18 cellular contexts compared by ENCODE assay signal in genomic region chr16:66591018-66591417, GRCh38. TPM values are rescaled to one million over a fixed set of nuclear protein-coding genes. Genes with fewer than 3 reads are reported as not detected.
A peak's percentile ranks its signal among the peaks of the same experiment; 100 is the strongest.
DNase-seq lines count a peak whose midpoint lies in the region; ATAC-seq and TF ChIP-seq lines count a peak whose summit lies in the region.
"Had no signal": no experiment of that assay in that cellular context is flagged by ENCODE, and none has a peak within 500 bp of the region (broad histone marks: within the 10 kb centered on the region; RNA-seq: fewer than 3 reads in every experiment).

No MANE protein-coding gene starts in this region.

- H3K36me3 Mint-ChIP-seq in activated T-cell treated with anti-CD3 and anti-CD28 coated beads, Interleukin-2, amount 50 U/mL, for 72 hours (ENCODE audit: insufficient read depth in 2 of 2), result no peaks in the 10 kb centered on the region
- peaks cover 2 to 5% of the 10 kb centered on the region in 2 donors for H3K36me3 Mint-ChIP-seq in CD14-positive monocyte
- peaks cover 6% of the 10 kb centered on the region for H3K36me3 Mint-ChIP-seq in central memory CD8-positive, alpha-beta T cell (ENCODE audit: insufficient read depth)
- H3K36me3 Mint-ChIP-seq: CD8-positive, alpha-beta T cell had no signal

- H3K4me3 ChIP-seq in OCI-LY3 (ENCODE audit: low read length) (peak overlapping the region; percentile 72; the same call in 1 of the 2 replicates), ovary (no peak overlapping the region)

- ATAC-seq in activated T-cell treated with anti-CD3 and anti-CD28 coated beads, Interleukin-2, amount 50 U/mL, for 72 hours (replicated peaks in 1 of 2), result no peak
- ATAC-seq in central memory CD8-positive, alpha-beta T cell (replicated peaks; ENCODE audit: extremely low read depth, poor library complexity, severe bottlenecking), result no peak

- TF ChIP-seq POLR2A in ovary (IDR thresholded peaks at IDR 0.05), result no peak

- peak overlapping the region; percentile 82 to 85 for H3K4me3 Mint-ChIP-seq in activated T-cell treated with anti-CD3 and anti-CD28 coated beads, Interleukin-2, amount 50 U/mL, for 72 hours
- no peak overlapping the region for H3K4me3 Mint-ChIP-seq in CD14-positive monocyte
- no peak overlapping the region for H3K4me3 Mint-ChIP-seq in central memory CD8-positive, alpha-beta T cell
- H3K4me3 Mint-ChIP-seq: H9 had no signal

- H3K4me1 Mint-ChIP-seq in activated T-cell treated with anti-CD3 and anti-CD28 coated beads, Interleukin-2, amount 50 U/mL, for 72 hours (ENCODE audit: low read depth), result peaks cover 69% of the 10 kb centered on the region
- peaks cover 61% of the 10 kb centered on the region for H3K4me1 Mint-ChIP-seq in CD14-positive monocyte
- peaks cover 16% of the 10 kb centered on the region for H3K4me1 Mint-ChIP-seq in central memory CD8-positive, alpha-beta T cell

- H2AFZ ChIP-seq in OCI-LY3 (ENCODE audit: low read depth, low read length), result no peak overlapping the region

- WGBS in ovary, 3 donors, result 89 to 95% (median 91%) methylated on average over 4 of the region's 4 CpGs

- H3K27me3 ChIP-seq in OCI-LY3 (ENCODE audit: low read depth, low read length), result peaks cover 16% of the 10 kb centered on the region
- no peaks in the 10 kb centered on the region for H3K27me3 ChIP-seq in ovary

- no peak overlapping the region for H3K27ac ChIP-seq in OCI-LY3 (ENCODE audit: low read length)
- no peak overlapping the region for H3K27ac ChIP-seq in ovary

- H3K79me2 ChIP-seq in OCI-LY3 (ENCODE audit: low read length), result no peaks in the 10 kb centered on the region

- peak overlapping the region; percentile 57; the same call in 1 of the 2 replicates for H3K9ac ChIP-seq in OCI-LY3 (ENCODE audit: low read length)

- peak overlapping the region; percentile 65 for H3K4me2 ChIP-seq in OCI-LY3 (ENCODE audit: low read length)

- H3K9me3 Mint-ChIP-seq in activated T-cell treated with anti-CD3 and anti-CD28 coated beads, Interleukin-2, amount 50 U/mL, for 72 hours, result no peaks in the 10 kb centered on the region
- H3K9me3 Mint-ChIP-seq in CD14-positive monocyte, result peaks cover 0 to 6% (median 2%) of the 10 kb centered on the region in 7 donors
- H3K9me3 Mint-ChIP-seq in central memory CD8-positive, alpha-beta T cell, result no peaks in the 10 kb centered on the region
- H3K9me3 Mint-ChIP-seq: CD8-positive, alpha-beta T cell; H9 had no signal

- no peak for TF ChIP-seq EP300 in ovary (IDR thresholded peaks at IDR 0.05)

- no peaks in the 10 kb centered on the region for H3K36me3 ChIP-seq in OCI-LY3 (replicated peaks; ENCODE audit: low read depth, low read length)
- H3K36me3 ChIP-seq in ovary, result no peaks in the 10 kb centered on the region

- H3K27ac Mint-ChIP-seq in activated T-cell treated with anti-CD3 and anti-CD28 coated beads, Interleukin-2, amount 50 U/mL, for 72 hours, result no peak overlapping the region
- H3K27ac Mint-ChIP-seq in CD14-positive monocyte, result no peak overlapping the region
- peak overlapping the region; percentile 85 for H3K27ac Mint-ChIP-seq in central memory CD8-positive, alpha-beta T cell (ENCODE audit: low read depth)
- H3K27ac Mint-ChIP-seq: H9 had no signal

- intact Hi-C loops in CD14-positive monocyte (cut with micrococcal nuclease) (no loop called here), ovary (cut with DNase I) (no loop called here)

- no peak for DNase-seq in activated T-cell treated with anti-CD3 and anti-CD28 coated beads, Interleukin-2, amount 50 U/mL, for 72 hours
- DNase-seq in activated T-cell treated with anti-CD3 and anti-CD28 coated beads for 4 hours (no peak), CD14-positive monocyte (ENCODE audit: low spot score) (peak; percentile 27), anterior cingulate cortex (lab: John Stamatoyannopoulos, UW) (no peak), ovary (no peak)
- DNase-seq in central memory CD8-positive, alpha-beta T cell (ENCODE audit: low spot score in 2 of 2), result no peak
- DNase-seq: Calu3; CD8-positive, alpha-beta T cell; DMS53; H9; Karpas-422; NCI-H1048; NCI-H1436; NCI-H1930; NCI-H345; NCI-H526 had no signal

- no peak for TF ChIP-seq CTCF in CD14-positive monocyte (IDR thresholded peaks at IDR 0.05)
- no peak for TF ChIP-seq CTCF in OCI-LY3 (IDR thresholded peaks at IDR 0.05; ENCODE audit: low read depth, low read length)
- no peak for TF ChIP-seq CTCF in ovary (IDR thresholded peaks at IDR 0.05)

- H3K4me1 ChIP-seq in OCI-LY3 (ENCODE audit: low read length), result peaks cover 40% of the 10 kb centered on the region
- no peaks in the 10 kb centered on the region for H3K4me1 ChIP-seq in ovary (ENCODE audit: insufficient read depth)

- no peaks in the 10 kb centered on the region for H4K20me1 ChIP-seq in OCI-LY3 (ENCODE audit: insufficient read depth, low read length)

- H3K9me3 ChIP-seq in OCI-LY3 (ENCODE audit: insufficient read depth, low read length) (peaks cover 4% of the 10 kb centered on the region; the same call in 1 of the 2 replicates), ovary (no peaks in the 10 kb centered on the region)

- H3K27me3 Mint-ChIP-seq in activated T-cell treated with anti-CD3 and anti-CD28 coated beads, Interleukin-2, amount 50 U/mL, for 72 hours (ENCODE audit: low read depth), result no peaks in the 10 kb centered on the region
- peaks cover 0 to 6% (median 3%) of the 10 kb centered on the region in 3 donors for H3K27me3 Mint-ChIP-seq in CD14-positive monocyte (ENCODE audit: low read depth in 3 of 3)
- H3K27me3 Mint-ChIP-seq in central memory CD8-positive, alpha-beta T cell, result no peaks in the 10 kb centered on the region

RNA-seq across cellular contexts. Expression of gene CMTM2, which starts 11.8 kb away (rescaled TPM):
- total RNA-seq in activated T-cell treated with anti-CD3 and anti-CD28 coated beads, Interleukin-2, amount 50 U/mL, for 72 hours, result 1 to 10 TPM in 1 of 2 donors, under 1 TPM in 1; 0.31 to 1.2 TPM
- polyA plus RNA-seq in CD14-positive monocyte, result 10 to 100 TPM; 39.1 to 41.6 TPM
- 1 to 10 TPM in 1 of 7 donors, under 1 TPM in 1, not detected in 5; 0.38 to 1.8 TPM for total RNA-seq in ovary
- under 1 TPM in 1 of 2 donors, not detected in 1; 0.21 TPM for polyA plus RNA-seq in ovary
- total RNA-seq: CD8-positive, alpha-beta T cell; H9; MCF 10A had no signal

RNA-seq across cellular contexts. Expression of gene CMTM3, which starts 13.5 kb away (rescaled TPM):
- total RNA-seq in activated T-cell treated with anti-CD3 and anti-CD28 coated beads, Interleukin-2, amount 50 U/mL, for 72 hours, result 10 to 100 TPM; 82.4 to 90.6 TPM
- polyA plus RNA-seq in CD14-positive monocyte, result 100 to 1,000 TPM; 126 to 131 TPM
- 10 to 100 TPM; 22.9 to 60.5 (median 43.2) TPM for total RNA-seq in ovary
- 10 to 100 TPM; 36.7 to 43.5 TPM for polyA plus RNA-seq in ovary

RNA-seq across cellular contexts. Expression of gene CMTM1, which starts 24.8 kb away (rescaled TPM):
- total RNA-seq in activated T-cell treated with anti-CD3 and anti-CD28 coated beads, Interleukin-2, amount 50 U/mL, for 72 hours, result 10 to 100 TPM; 10.1 to 14.4 TPM
- 1 to 10 TPM; 1.6 to 2.5 TPM for polyA plus RNA-seq in CD14-positive monocyte
- total RNA-seq in ovary, result 1 to 10 TPM; 1.0 to 7.1 (median 4.9) TPM
- under 1 TPM; 0.22 to 0.54 TPM for polyA plus RNA-seq in ovary

RNA-seq across cellular contexts. Expression of gene CKLF, which starts 38.6 kb away (rescaled TPM):
- total RNA-seq in activated T-cell treated with anti-CD3 and anti-CD28 coated beads, Interleukin-2, amount 50 U/mL, for 72 hours, result 100 to 1,000 TPM; 163 to 172 TPM
- polyA plus RNA-seq in CD14-positive monocyte (100 to 1,000 TPM; 374 to 430 TPM), ovary (10 to 100 TPM; 34.2 to 36.7 TPM)
- total RNA-seq in ovary, result 10 to 100 TPM; 22.3 to 46.8 (median 30.6) TPM

RNA-seq across cellular contexts. Expression of gene TK2, which starts 41.1 kb away (rescaled TPM):
- total RNA-seq in activated T-cell treated with anti-CD3 and anti-CD28 coated beads, Interleukin-2, amount 50 U/mL, for 72 hours, result 10 to 100 TPM; 16.4 to 16.6 TPM
- 10 to 100 TPM; 29.8 to 38.9 TPM for polyA plus RNA-seq in CD14-positive monocyte
- 10 to 100 TPM; 17.0 to 42.0 (median 34.0) TPM for total RNA-seq in ovary
- 10 to 100 TPM; 21.1 to 80.6 TPM for polyA plus RNA-seq in ovary

Comparison
In these comparisons a context has a peak if more than half of its experiments do, and no peak if none do; other contexts are left out.
1. H3K4me3 Mint-ChIP-seq: peak in activated T-cell treated with anti-CD3 and anti-CD28 coated beads, Interleukin-2, amount 50 U/mL, for 72 hours (2 of 2); none in CD14-positive monocyte (0 of 2) and central memory CD8-positive, alpha-beta T cell (single experiment).